In genomic region chr17:12955521-12955920, GRCh38 we compare ENCODE assay signal across 18 cellular contexts.
DNase-seq lines count a peak whose midpoint lies in the region; ATAC-seq and TF ChIP-seq lines count a peak whose summit lies in the region.
"Had no signal": no experiment of that assay in that cellular context is flagged by ENCODE, and none has a peak within 500 bp of the region (broad histone marks: within the 10 kb centered on the region; RNA-seq: fewer than 3 reads in every experiment).

No MANE protein-coding gene starts in this region.

- H3K9ac ChIP-seq in OCI-LY1 (ENCODE audit: low read length) = no peak overlapping the region
- H3K9ac ChIP-seq in SU-DHL-6 (ENCODE audit: low read length) = peak overlapping the region; percentile 32
- H3K9ac ChIP-seq in neural progenitor cell = no peak overlapping the region

- no peaks in the 10 kb centered on the region for H3K79me2 ChIP-seq in DOHH2 (ENCODE audit: control insufficient read depth, low read length)
- H3K79me2 ChIP-seq in OCI-LY1 (ENCODE audit: insufficient read depth, low read length) = no peaks in the 10 kb centered on the region
- H3K79me2 ChIP-seq in SU-DHL-6 (ENCODE audit: insufficient read depth, low read length) = no peaks in the 10 kb centered on the region
- no peaks in the 10 kb centered on the region for H3K79me2 ChIP-seq in neural progenitor cell (ENCODE audit: low read depth)

- H3K4me3 ChIP-seq in DOHH2 (ENCODE audit: low read length) (peak overlapping the region; percentile 33), OCI-LY1 (ENCODE audit: low read depth, low read length, poor library complexity, severe bottlenecking) (no peak overlapping the region), SU-DHL-6 (ENCODE audit: insufficient read depth, low read length, poor library complexity, severe bottlenecking) (peak overlapping the region; percentile 10), neural progenitor cell (no peak overlapping the region), foreskin fibroblast (ENCODE audit: low read depth in 1 of 2, low read length in 2 of 2) (no peak overlapping the region)
- H3K4me3 ChIP-seq: HAP-1 had no signal

- H3K9me2 ChIP-seq in DOHH2 (replicated peaks; ENCODE audit: control insufficient read depth, low read length) (no peaks in the 10 kb centered on the region), OCI-LY1 (ENCODE audit: low read depth, low read length) (no peaks in the 10 kb centered on the region), SU-DHL-6 (replicated peaks; ENCODE audit: insufficient read depth, low read length) (no peaks in the 10 kb centered on the region)

- H3K36me3 ChIP-seq in DOHH2 (ENCODE audit: control insufficient read depth, low read length) (no peaks in the 10 kb centered on the region), OCI-LY1 (ENCODE audit: insufficient read depth, low read length) (no peaks in the 10 kb centered on the region), SU-DHL-6 (ENCODE audit: low read length) (no peaks in the 10 kb centered on the region), neural progenitor cell (no peaks in the 10 kb centered on the region)
- H3K36me3 ChIP-seq: HAP-1 had no signal

- no peak for DNase-seq in neural progenitor cell (ENCODE audit: low spot score)
- DNase-seq in foreskin fibroblast = no peak
- DNase-seq in Kasumi-1 (lab: John Stamatoyannopoulos, UW) = no peak
- DNase-seq in middle frontal gyrus (ENCODE audit: extremely low spot score, low spot score) = no peak
- DNase-seq: C1 segment of cervical spinal cord; Calu3; CD4-positive, alpha-beta memory T cell; COR-L47; DMS53; DMS79 treated with DMSO at 0.1 percent for 48 hours; GOT3; HFFc6 had no signal

- TF ChIP-seq CTCF in DOHH2 (IDR thresholded peaks at IDR 0.05; ENCODE audit: low read depth, low read length, poor library complexity, severe bottlenecking) (no peak), OCI-LY1 (IDR thresholded peaks at IDR 0.05; ENCODE audit: low read length) (no peak), SU-DHL-6 (IDR thresholded peaks at IDR 0.05; ENCODE audit: insufficient read depth, low read length, poor library complexity, severe bottlenecking) (no peak), neural progenitor cell (IDR thresholded peaks at IDR 0.05) (no peak), foreskin fibroblast (IDR thresholded peaks at IDR 0.05; ENCODE audit: low read depth, low read length) (no peak)

- peaks cover 41% of the 10 kb centered on the region for H3K36me3 Mint-ChIP-seq in stimulated activated memory B cell treated with anti-CD40 and anti-IgM and Interleukin-4, amounts not matched to agents 10 μg/mL and 1 μg/mL and 100 μg/mL, for 72 hours
- peaks cover 38% of the 10 kb centered on the region for H3K36me3 Mint-ChIP-seq in neural progenitor cell
- H3K36me3 Mint-ChIP-seq: CD4-positive, alpha-beta memory T cell had no signal

- H4K20me1 ChIP-seq in DOHH2 (ENCODE audit: control insufficient read depth, insufficient read depth, low read depth, low read length) (no peaks in the 10 kb centered on the region), OCI-LY1 (ENCODE audit: insufficient read depth, low read length) (no peaks in the 10 kb centered on the region), SU-DHL-6 (ENCODE audit: low read depth, low read length) (no peaks in the 10 kb centered on the region), neural progenitor cell (ENCODE audit: low read depth) (no peaks in the 10 kb centered on the region)

- H3K27ac ChIP-seq in DOHH2 (ENCODE audit: low read depth, low read length) (peak overlapping the region; percentile 38; the same call in 1 of the 2 replicates), OCI-LY1 (ENCODE audit: low read depth, low read length, poor library complexity, severe bottlenecking) (peak overlapping the region; percentile 43), SU-DHL-6 (ENCODE audit: low read depth, low read length) (peak overlapping the region; percentile 63), neural progenitor cell (no peak overlapping the region)

- H3K27me3 Mint-ChIP-seq in stimulated activated memory B cell treated with anti-CD40 and anti-IgM and Interleukin-4, amounts not matched to agents 10 μg/mL and 1 μg/mL and 100 μg/mL, for 72 hours = no peaks in the 10 kb centered on the region
- H3K27me3 Mint-ChIP-seq in neural progenitor cell (ENCODE audit: insufficient read depth, low read depth) = peaks cover 4% of the 10 kb centered on the region
- H3K27me3 Mint-ChIP-seq: B cell had no signal

- H3K9me3 Mint-ChIP-seq in stimulated activated memory B cell treated with anti-CD40 and anti-IgM and Interleukin-4, amounts not matched to agents 10 μg/mL and 1 μg/mL and 100 μg/mL, for 72 hours = peaks cover 5% of the 10 kb centered on the region
- H3K9me3 Mint-ChIP-seq in neural progenitor cell = peaks cover 6% of the 10 kb centered on the region

- H2AFZ ChIP-seq in OCI-LY1 (ENCODE audit: low read length) (no peak overlapping the region), SU-DHL-6 (ENCODE audit: low read depth, low read length, severe bottlenecking) (peak overlapping the region; percentile 40), neural progenitor cell (replicated peaks) (no peak overlapping the region)

- no peaks in the 10 kb centered on the region for H3K4me1 Mint-ChIP-seq in stimulated activated memory B cell treated with anti-CD40 and anti-IgM and Interleukin-4, amounts not matched to agents 10 μg/mL and 1 μg/mL and 100 μg/mL, for 72 hours
- H3K4me1 Mint-ChIP-seq in neural progenitor cell = no peaks in the 10 kb centered on the region
- H3K4me1 Mint-ChIP-seq: B cell; CD4-positive, alpha-beta memory T cell had no signal

- H3F3A ChIP-seq in DOHH2 (ENCODE audit: control insufficient read depth, insufficient read depth) (no peaks in the 10 kb centered on the region), OCI-LY1 (ENCODE audit: insufficient read depth, low read length) (no peaks in the 10 kb centered on the region), SU-DHL-6 (ENCODE audit: insufficient read depth) (no peaks in the 10 kb centered on the region), neural progenitor cell (ENCODE audit: low read depth) (no peaks in the 10 kb centered on the region)

- H3K9me3 ChIP-seq in DOHH2 (ENCODE audit: control insufficient read depth, insufficient read depth, low read length) (peaks cover 6% of the 10 kb centered on the region; the same call in 1 of the 2 replicates), OCI-LY1 (ENCODE audit: low read length) (0 out of 2 replicates have a peak, but pooled peaks cover 3% of the 10 kb centered on the region), SU-DHL-6 (ENCODE audit: insufficient read depth, low read length) (no peaks in the 10 kb centered on the region), neural progenitor cell (ENCODE audit: low read depth) (no peaks in the 10 kb centered on the region)
- H3K9me3 ChIP-seq: HAP-1 had no signal

- peak overlapping the region; percentile 28 for H3K4me2 ChIP-seq in DOHH2 (ENCODE audit: low read length)
- H3K4me2 ChIP-seq in OCI-LY1 (ENCODE audit: low read length) = no peak overlapping the region
- peak overlapping the region; percentile 51 for H3K4me2 ChIP-seq in SU-DHL-6 (ENCODE audit: low read depth, low read length, poor library complexity, severe bottlenecking)
- H3K4me2 ChIP-seq in neural progenitor cell = no peak overlapping the region

- H3K4me3 Mint-ChIP-seq in stimulated activated memory B cell treated with anti-CD40 and anti-IgM and Interleukin-4, amounts not matched to agents 10 μg/mL and 1 μg/mL and 100 μg/mL, for 72 hours = no peak overlapping the region
- H3K4me3 Mint-ChIP-seq in neural progenitor cell = no peak overlapping the region
- H3K4me3 Mint-ChIP-seq: B cell, HFFc6 had no signal

- no peak overlapping the region for H3K27ac Mint-ChIP-seq in stimulated activated memory B cell treated with anti-CD40 and anti-IgM and Interleukin-4, amounts not matched to agents 10 μg/mL and 1 μg/mL and 100 μg/mL, for 72 hours
- H3K27ac Mint-ChIP-seq in neural progenitor cell = no peak overlapping the region
- H3K27ac Mint-ChIP-seq: B cell; CD4-positive, alpha-beta memory T cell; HFFc6 had no signal

- H3K4me1 ChIP-seq in DOHH2 (ENCODE audit: control insufficient read depth, low read length) = peaks cover 14% of the 10 kb centered on the region
- H3K4me1 ChIP-seq in OCI-LY1 (ENCODE audit: insufficient read depth, low read length, severe bottlenecking) = peaks cover 8% of the 10 kb centered on the region
- no peaks in the 10 kb centered on the region for H3K4me1 ChIP-seq in neural progenitor cell
- H3K4me1 ChIP-seq: HAP-1 had no signal

- ATAC-seq in stimulated activated memory B cell treated with anti-CD40 and anti-IgM and Interleukin-4, amounts not matched to agents 10 μg/mL and 1 μg/mL and 100 μg/mL, for 72 hours = peak; percentile 25

- H3K27me3 ChIP-seq in DOHH2 (ENCODE audit: control insufficient read depth, low read length) (no peaks in the 10 kb centered on the region), OCI-LY1 (ENCODE audit: insufficient read depth, low read length) (no peaks in the 10 kb centered on the region), SU-DHL-6 (ENCODE audit: low read length) (no peaks in the 10 kb centered on the region), neural progenitor cell (no peaks in the 10 kb centered on the region)

Comparison
In these comparisons a context has a peak if more than half of its experiments do, and no peak if none do; other contexts are left out.
1. H3K4me2 ChIP-seq: peak in DOHH2 (single experiment) and SU-DHL-6 (single experiment); none in OCI-LY1 (single experiment) and neural progenitor cell (single experiment).
2. H3K4me3 ChIP-seq: peak in DOHH2 (single experiment) and SU-DHL-6 (single experiment); none in OCI-LY1 (single experiment), neural progenitor cell (single experiment) and foreskin fibroblast (0 of 2).